ENCODE assay signal across 14 cellular contexts in genomic region chr1:10204003-10204642, GRCh38. TPM values are rescaled to one million over a fixed set of nuclear protein-coding genes. Genes with fewer than 3 reads are reported as not detected.
DNase-seq lines count a peak whose midpoint lies in the region; ATAC-seq and TF ChIP-seq lines count a peak whose summit lies in the region.
"Had no signal": no experiment of that assay in that cellular context is flagged by ENCODE, and none has a peak within 500 bp of the region (broad histone marks: within the 10 kb centered on the region; RNA-seq: fewer than 3 reads in every experiment).

No MANE protein-coding gene starts in this region.

- H3K9me3 ChIP-seq in HEK293 (ENCODE audit: control insufficient read depth, insufficient read depth, low read depth, low read length), result no peaks in the 10 kb centered on the region
- no peaks in the 10 kb centered on the region for H3K9me3 ChIP-seq in Panc1 (ENCODE audit: control insufficient read depth, insufficient read depth, low read depth, low read length)
- no peaks in the 10 kb centered on the region for H3K9me3 ChIP-seq in psoas muscle
- H3K9me3 ChIP-seq: BE2C had no signal

- DNase-seq in Panc1 (ENCODE audit: low read depth, low spot score), result no peak
- DNase-seq in psoas muscle, result no peak
- no peak for DNase-seq in RKO (ENCODE audit: low spot score)
- no peak for DNase-seq in Kasumi-1 (lab: John Stamatoyannopoulos, UW)
- DNase-seq: BE2C; CD4-positive, alpha-beta memory T cell; H9; NCI-H1436 treated with DMSO at 0.1 percent for 48 hours; NCI-H2081 treated with DMSO at 0.1 percent for 48 hours; NCI-H526; PC-3 had no signal

- ATAC-seq in Panc1 (peak; percentile 61; the same call in 1 of the 2 replicates), esophagus mucosa (peak; percentile 8), psoas muscle (peak; percentile 62 to 83 (median 78)), HG02763 (IDR thresholded peaks at IDR 0.05; ENCODE audit: unreplicated experiment) (no peak)
- ATAC-seq: PC-3 had no signal

- H3K36me3 ChIP-seq in HEK293 (ENCODE audit: control insufficient read depth in 2 of 2, insufficient read depth in 1 of 2, low read length in 2 of 2), result no peaks in the 10 kb centered on the region
- no peaks in the 10 kb centered on the region for H3K36me3 ChIP-seq in Panc1 (ENCODE audit: control insufficient read depth, insufficient read depth, low read length)
- no peaks in the 10 kb centered on the region for H3K36me3 ChIP-seq in psoas muscle (ENCODE audit: insufficient read depth in 1 of 2, low read depth in 1 of 2)
- H3K36me3 ChIP-seq: BE2C had no signal

- no TSS peak for BruUV-seq in Panc1 (replicated peaks; lab: Mats Ljungman, UMichigan)

- no peaks in the 10 kb centered on the region for H3K4me1 ChIP-seq in HEK293 (ENCODE audit: control insufficient read depth, insufficient read depth, low read length)
- peaks cover under 1% of the 10 kb centered on the region; the same call in 1 of the 2 replicates for H3K4me1 ChIP-seq in Panc1 (ENCODE audit: control insufficient read depth, insufficient read depth, low read length)
- peaks cover 28% of the 10 kb centered on the region for H3K4me1 ChIP-seq in psoas muscle
- H3K4me1 ChIP-seq: BE2C had no signal

- intact Hi-C loops in Panc1 (cut with micrococcal nuclease; ENCODE audit: unreplicated experiment) (no loop called here), psoas muscle (cut with DNase I) (no loop called here)

- WGBS in psoas muscle, 3 donors, result 10 to 21% (median 17%) methylated on average over 7 of the region's 7 CpGs

- POLR2A ChIA-PET in HEK293 (lab: Yijun Ruan, JAX), result no interaction called here
- POLR2A ChIA-PET in Panc1 (lab: Charles Lee), result no interaction called here

- in situ Hi-C loops in Panc1 (cut with HindIII; ENCODE audit: low pct_unique_long_range_greater_than_20kb, low sequenced_read_pairs), result no loop called here

- CTCF ChIA-PET in HEK293 (lab: Yijun Ruan, JAX), result interaction anchor here (0.7 kb wide), 1 partner anchor 74 kb away, joined by 3 read pairs; no protein-coding TSS in a partner anchor
- CTCF ChIA-PET in Panc1 (lab: Charles Lee), result interaction anchor here (0.6 kb wide), 1 partner anchor 178 kb away, joined by 4 read pairs; no protein-coding TSS in a partner anchor

- H3K27me3 ChIP-seq in Panc1 (ENCODE audit: control insufficient read depth, insufficient read depth, low read length) (no peaks in the 10 kb centered on the region), psoas muscle (ENCODE audit: insufficient read depth in 3 of 3, low read length in 2 of 3) (no peaks in the 10 kb centered on the region)
- H3K27me3 ChIP-seq: BE2C had no signal

- TF ChIP-seq CTCF in HEK293 (tag by site-specific recombination; IDR thresholded peaks at IDR 0.05) (no peak), Panc1 (IDR thresholded peaks at IDR 0.05) (no peak), psoas muscle (IDR thresholded peaks at IDR 0.05) (no peak)

- no peak overlapping the region for H3K4me3 ChIP-seq in HEK293 (ENCODE audit: low read depth, low read length)
- no peak overlapping the region for H3K4me3 ChIP-seq in Panc1 (ENCODE audit: low read depth in 2 of 2, low read length in 2 of 2)
- H3K4me3 ChIP-seq in psoas muscle, result peak overlapping the region; percentile 28

- H3K27ac ChIP-seq in HEK293 (ENCODE audit: extremely low read depth, low read depth, low read length), result no peak overlapping the region
- no peak overlapping the region for H3K27ac ChIP-seq in Panc1 (ENCODE audit: low read length)
- peak overlapping the region; percentile 81 for H3K27ac ChIP-seq in psoas muscle

TF ChIP-seq in HEK293, 187 proteins besides CTCF, POLR2A, EP300 and RAD21:
- TF ChIP-seq ZNF248 (tag by site-specific recombination; IDR thresholded peaks at IDR 0.05), result no peak
- peak; percentile 73 for TF ChIP-seq ZNF600 (tag by site-specific recombination; IDR thresholded peaks at IDR 0.05)

RNA-seq across cellular contexts. Expression of gene KIF1B, which starts 6.2 kb away (rescaled TPM):
- total RNA-seq in Panc1 (2021; ENCODE audit: unreplicated experiment) (33.0 TPM), esophagus mucosa (32.7 TPM), psoas muscle (100 to 1,000 TPM; 221 to 391 (median 338) TPM)
- polyA plus RNA-seq in Panc1 (2012; ENCODE audit: insufficient read length), result 14.9 TPM
- polyA plus RNA-seq in psoas muscle, result 100 to 1,000 TPM in 2 of 3 donors, 10 to 100 TPM in 1; 31.8 to 332 (median 105) TPM
